In the genomic region with DNA sequence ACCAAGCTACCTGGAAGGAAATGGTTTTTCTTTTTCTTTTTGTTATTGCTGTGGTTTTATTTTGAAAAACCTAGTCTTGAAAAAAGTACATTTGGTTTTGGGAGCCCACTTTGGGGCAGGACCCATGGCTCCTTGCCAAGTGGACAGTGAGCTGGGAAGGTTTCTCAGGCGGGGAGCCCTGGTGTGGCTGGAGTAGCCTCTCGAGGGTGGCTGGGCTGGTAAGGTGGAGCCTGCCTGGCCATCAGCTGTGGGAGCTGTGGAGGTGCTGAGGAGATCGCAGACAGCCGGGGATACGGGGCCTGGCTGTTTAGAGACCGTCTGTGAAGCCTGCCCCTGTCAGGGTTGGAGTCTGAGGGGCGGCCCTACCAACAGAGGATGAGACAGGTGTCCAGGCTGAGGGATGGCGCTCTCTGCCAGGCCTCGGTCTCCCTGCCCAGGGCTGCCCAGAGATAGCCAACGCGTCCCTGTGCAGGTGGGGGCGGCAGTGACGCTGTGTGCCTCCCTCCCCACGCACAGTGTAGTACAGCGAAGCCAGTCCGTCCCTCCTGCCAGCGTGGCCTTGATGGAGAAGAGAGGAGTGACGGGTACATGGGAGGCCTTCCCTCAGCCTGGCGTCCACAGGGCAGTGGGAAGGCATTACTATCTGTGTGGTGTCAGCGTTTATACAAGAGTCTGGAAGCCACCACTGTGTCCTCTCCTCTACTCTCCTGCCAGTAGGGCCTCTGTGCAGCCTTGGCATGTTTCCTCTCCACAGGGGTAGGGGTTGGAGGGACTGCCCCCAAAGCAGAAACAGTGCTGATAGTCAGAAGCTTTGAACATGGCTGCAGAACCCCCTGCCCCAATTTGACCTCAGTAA, we compare ENCODE assay signal across 19 cellular contexts. TPM values are rescaled to one million over a fixed set of nuclear protein-coding genes. Genes with fewer than 3 reads are reported as not detected.
DNase-seq lines count a peak whose midpoint lies in the region; ATAC-seq, FAIRE-seq and TF ChIP-seq lines count a peak whose summit lies in the region.
"Had no signal": no experiment of that assay in that cellular context is flagged by ENCODE, and none has a peak within 500 bp of the region (broad histone marks: within the 10 kb centered on the region; RNA-seq: fewer than 3 reads in every experiment).

No MANE protein-coding gene starts in this region.

- TF ChIP-seq POLR2A in HepG2 (IDR thresholded peaks at IDR 0.05; ENCODE audit: insufficient read depth in 1 of 2, low read depth in 2 of 2, low read length in 2 of 2), result no peak

- H3K9ac ChIP-seq in liver (ENCODE audit: low read depth in 1 of 2, low read length in 2 of 2) (no peak overlapping the region), HepG2 (ENCODE audit: insufficient read depth, low read depth, low read length) (no peak overlapping the region)
- H3K9ac ChIP-seq: KMS-11, neural progenitor cell had no signal

- H2AFZ ChIP-seq in HepG2 (ENCODE audit: low read length), result no peak overlapping the region
- H2AFZ ChIP-seq: neural progenitor cell had no signal

- CTCF ChIA-PET in HepG2 (lab: Yijun Ruan, JAX; ENCODE audit: low intra/inter-chr PET ratio, low total read pairs), result no interaction called here

- peaks cover 6% of the 10 kb centered on the region for H3K9me3 Mint-ChIP-seq in activated naive CD8-positive, alpha-beta T cell treated with anti-CD3 and anti-CD28 coated beads for 36 hours
- peaks cover 0 to 4% of the 10 kb centered on the region in 2 donors for H3K9me3 Mint-ChIP-seq in natural killer cell
- no peaks in the 10 kb centered on the region for H3K9me3 Mint-ChIP-seq in T-helper 2 cell treated with Interferon-gamma antibody and Interleukin-4, amounts not matched to agents 5 μg/mL and 100 μg/mL, for 36 hours
- H3K9me3 Mint-ChIP-seq: HFFc6, neural progenitor cell had no signal

- H3K27ac ChIP-seq in liver (ENCODE audit: low read depth in 1 of 2, low read length in 2 of 2), result peak overlapping the region; percentile 13 to 39
- no peak overlapping the region for H3K27ac ChIP-seq in HepG2 (ENCODE audit: extremely low read length, insufficient read depth, low read length)
- H3K27ac ChIP-seq: KMS-11, neural progenitor cell, right lobe of liver had no signal

- H3K36me3 ChIP-seq in liver (ENCODE audit: control insufficient read depth in 4 of 4, insufficient read depth in 3 of 4, low read depth in 1 of 4, low read length in 3 of 4) (no peaks in the 10 kb centered on the region), HepG2 (replicated peaks in 1 of 2; ENCODE audit: control insufficient read depth in 1 of 2, insufficient read depth in 2 of 2, low read length in 2 of 2) (no peaks in the 10 kb centered on the region; a peak in 2 of 5 replicates)
- H3K36me3 ChIP-seq: neural progenitor cell, right lobe of liver, transverse colon had no signal

- no peaks in the 10 kb centered on the region for H3K9me3 ChIP-seq in liver (ENCODE audit: control insufficient read depth in 4 of 4, low read length in 3 of 4)
- no peaks in the 10 kb centered on the region for H3K9me3 ChIP-seq in HepG2 (ENCODE audit: low read length)
- H3K9me3 ChIP-seq: right lobe of liver, transverse colon had no signal

- no peak for FAIRE-seq in HepG2 (lab: Jason Lieb, UNC)
- FAIRE-seq: astrocyte, G401.6 had no signal

- peaks cover 62% of the 10 kb centered on the region for H3K4me1 Mint-ChIP-seq in activated naive CD8-positive, alpha-beta T cell treated with anti-CD3 and anti-CD28 coated beads for 36 hours
- H3K4me1 Mint-ChIP-seq in natural killer cell, result peaks cover 76 to 95% of the 10 kb centered on the region in 2 donors
- peaks cover 7% of the 10 kb centered on the region for H3K4me1 Mint-ChIP-seq in T-helper 2 cell treated with Interferon-gamma antibody and Interleukin-4, amounts not matched to agents 5 μg/mL and 100 μg/mL, for 36 hours (ENCODE audit: low read depth)
- H3K4me1 Mint-ChIP-seq: neural progenitor cell had no signal

- in situ Hi-C loops in HepG2 (cut with HindIII; ENCODE audit: extremely low pct_ligation_motif_present, low pct_unique_long_range_greater_than_20kb), result no loop called here

- peaks cover 21% of the 10 kb centered on the region for H3K79me2 ChIP-seq in HepG2 (ENCODE audit: insufficient read depth, low read length)

- no peak overlapping the region for H3K4me2 ChIP-seq in HepG2 (ENCODE audit: low read depth, low read length)
- H3K4me2 ChIP-seq: KMS-11, neural progenitor cell had no signal

- TF ChIP-seq CTCF in liver (IDR thresholded peaks at IDR 0.05; ENCODE audit: low read depth, low read length, missing input control) (no peak), HepG2 (CRISPR knock-in tag; IDR thresholded peaks at IDR 0.05) (no peak), natural killer cell (IDR thresholded peaks at IDR 0.05) (no peak)

- H3K4me1 ChIP-seq in liver (ENCODE audit: control insufficient read depth in 4 of 4, insufficient read depth in 4 of 4, low read length in 3 of 4), result peaks cover 0 to 29% (median 13%) of the 10 kb centered on the region in 4 donors
- H3K4me1 ChIP-seq in HepG2 (ENCODE audit: insufficient read depth, low read length), result peaks cover 15% of the 10 kb centered on the region
- H3K4me1 ChIP-seq: neural progenitor cell had no signal

- intact Hi-C loops in HepG2 (cut with micrococcal nuclease; ENCODE audit: unreplicated experiment), result no loop called here
- intact Hi-C loops in natural killer cell (cut with micrococcal nuclease), result loop anchor here (5.0 kb wide), 1 partner anchor 57 kb away; no protein-coding TSS in a partner anchor
- intact Hi-C loops in posterior vena cava (cut with DNase I), result loop anchor here in 1 of 2 donors (10.0 kb wide), 1 partner anchor 65 kb away; no protein-coding TSS in a partner anchor

- H3K36me3 Mint-ChIP-seq in activated naive CD8-positive, alpha-beta T cell treated with anti-CD3 and anti-CD28 coated beads for 36 hours, result peaks cover 53% of the 10 kb centered on the region
- no peaks in the 10 kb centered on the region for H3K36me3 Mint-ChIP-seq in natural killer cell
- peaks cover 4% of the 10 kb centered on the region for H3K36me3 Mint-ChIP-seq in T-helper 2 cell treated with Interferon-gamma antibody and Interleukin-4, amounts not matched to agents 5 μg/mL and 100 μg/mL, for 36 hours (ENCODE audit: low read depth)
- H3K36me3 Mint-ChIP-seq: neural progenitor cell had no signal

- H4K20me1 ChIP-seq in HepG2 (ENCODE audit: insufficient read depth, low read length), result no peaks in the 10 kb centered on the region

- H3K4me3 ChIP-seq in liver (ENCODE audit: low read depth in 1 of 3, low read length in 3 of 3) (no peak overlapping the region), HepG2 (replicated peaks in 1 of 3; ENCODE audit: insufficient read depth in 1 of 3, low read depth in 2 of 3, low read length in 3 of 3) (no peak overlapping the region)
- H3K4me3 ChIP-seq: neural progenitor cell, right lobe of liver, transverse colon had no signal

- TF ChIP-seq EP300 in HepG2 (IDR thresholded peaks at IDR 0.05; ENCODE audit: low read depth in 2 of 2, low read length in 2 of 2) (no peak), HepG2 (CRISPR knock-in tag; IDR thresholded peaks at IDR 0.05; ENCODE audit: borderline replicate concordance) (no peak)

- peak overlapping the region; percentile 46 for H3K27ac Mint-ChIP-seq in activated naive CD8-positive, alpha-beta T cell treated with anti-CD3 and anti-CD28 coated beads for 36 hours
- H3K27ac Mint-ChIP-seq in natural killer cell, result peak overlapping the region; percentile 97 to 98
- no peak overlapping the region for H3K27ac Mint-ChIP-seq in T-helper 2 cell treated with Interferon-gamma antibody and Interleukin-4, amounts not matched to agents 5 μg/mL and 100 μg/mL, for 36 hours
- H3K27ac Mint-ChIP-seq: HFFc6, neural progenitor cell had no signal

- ATAC-seq in HepG2, result no peak; the same call in 2 of the 3 replicates
- ATAC-seq in natural killer cell, result peak; percentile 32 to 55 (median 54)

- H3K27me3 Mint-ChIP-seq in activated naive CD8-positive, alpha-beta T cell treated with anti-CD3 and anti-CD28 coated beads for 36 hours, result no peaks in the 10 kb centered on the region
- no peaks in the 10 kb centered on the region for H3K27me3 Mint-ChIP-seq in natural killer cell (ENCODE audit: low read depth in 2 of 2)
- H3K27me3 Mint-ChIP-seq in T-helper 2 cell treated with Interferon-gamma antibody and Interleukin-4, amounts not matched to agents 5 μg/mL and 100 μg/mL, for 36 hours (ENCODE audit: low read depth), result peaks cover 45% of the 10 kb centered on the region

- POLR2A ChIA-PET in HepG2 (lab: Yijun Ruan, JAX), result no interaction called here

- WGBS in liver, result 95% methylated on average over 20 of the region's 20 CpGs
- 95% methylated on average over 2 of the region's 20 CpGs for WGBS in HepG2 (ENCODE audit: low lambda C conversion rate)

- no peak for DNase-seq in HepG2 (ENCODE audit: low spot score)
- DNase-seq in activated naive CD8-positive, alpha-beta T cell treated with anti-CD3 and anti-CD28 coated beads for 36 hours, result no peak
- DNase-seq in natural killer cell, result no peak
- DNase-seq in NCI-H345 treated with DMSO at 0.1 percent for 48 hours (lab: John Stamatoyannopoulos, UW; ENCODE audit: unreplicated experiment), result no peak
- DNase-seq in T-helper 2 cell treated with Interferon-gamma antibody and Interleukin-4, amounts not matched to agents 5 μg/mL and 100 μg/mL, for 36 hours (ENCODE audit: low spot score), result no peak
- no peak for DNase-seq in NCI-H146 treated with DMSO at 0.1 percent for 48 hours (lab: John Stamatoyannopoulos, UW; ENCODE audit: unreplicated experiment)
- no peak for DNase-seq in posterior vena cava (ENCODE audit: low spot score)
- DNase-seq: activated T-cell treated with anti-CD3 and anti-CD28 coated beads, Interleukin-2, amount 50 U/mL, for 48 hours; cortex of kidney; HFFc6; NCI-H1417 treated with DMSO at 0.1 percent for 48 hours; right lobe of liver; Right ventricle myocardium superior; transverse colon had no signal

- BruUV-seq in HepG2 (replicated peaks; lab: Mats Ljungman, UMichigan), result no TSS peak

- H3K27me3 ChIP-seq in liver (ENCODE audit: control insufficient read depth in 4 of 4, insufficient read depth in 4 of 4, low read length in 3 of 4) (no peaks in the 10 kb centered on the region), HepG2 (ENCODE audit: control insufficient read depth in 1 of 2, insufficient read depth in 2 of 2, low read length in 2 of 2) (no peaks in the 10 kb centered on the region)
- H3K27me3 ChIP-seq: right lobe of liver, transverse colon had no signal

- no peak for TF ChIP-seq RAD21 in liver (IDR thresholded peaks at IDR 0.05)
- no peak for TF ChIP-seq RAD21 in HepG2 (CRISPR knock-in tag; IDR thresholded peaks at IDR 0.05)

- H3K4me3 Mint-ChIP-seq in activated naive CD8-positive, alpha-beta T cell treated with anti-CD3 and anti-CD28 coated beads for 36 hours, result no peak overlapping the region
- peak overlapping the region; percentile 85 for H3K4me3 Mint-ChIP-seq in natural killer cell
- H3K4me3 Mint-ChIP-seq in T-helper 2 cell treated with Interferon-gamma antibody and Interleukin-4, amounts not matched to agents 5 μg/mL and 100 μg/mL, for 36 hours, result no peak overlapping the region
- H3K4me3 Mint-ChIP-seq: HFFc6, neural progenitor cell had no signal

RNA-seq across cellular contexts. Expression of a gene that starts 5.9 kb away (rescaled TPM):
- total RNA-seq in liver, result 10 to 100 TPM in 1 of 2 donors, 1 to 10 TPM in 1; 6.8 to 15.6 TPM
- 10 to 100 TPM in 1 of 2 donors, 1 to 10 TPM in 1; 5.0 to 11.1 TPM for polyA plus RNA-seq in liver
- total RNA-seq in HepG2 (2016; rRNA removed; fragmentation: Illumina TruSeq; extraction: Trizol), result 2.3 and 2.9 TPM in 2 replicates
- 2.3 and 2.7 TPM in 2 replicates for total RNA-seq in HepG2 (2016; cell fraction: cytosol; rRNA removed; fragmentation: Illumina TruSeq; extraction: Trizol; ENCODE audit: low read depth)
- total RNA-seq in HepG2 (2016; cell fraction: insoluble cytoplasmic fraction; rRNA removed; fragmentation: Illumina TruSeq; extraction: Trizol), result 2.0 and 2.8 TPM in 2 replicates
- total RNA-seq in HepG2 (2016; cell fraction: membrane; rRNA removed; fragmentation: Illumina TruSeq; extraction: Trizol), result 4.4 and 4.7 TPM in 2 replicates
- total RNA-seq in HepG2 (2016; cell fraction: nucleus; rRNA removed; fragmentation: Illumina TruSeq; extraction: Trizol), result 5.1 and 7.2 TPM in 2 replicates
- polyA plus RNA-seq in HepG2 (2011; rRNA removed), result 3.5 and 3.6 TPM in 2 replicates
- polyA plus RNA-seq in HepG2 (2011; cell fraction: cytosol; rRNA removed), result 1.6 and 2.1 TPM in 2 replicates
- 7.0 TPM in 2 replicates for polyA plus RNA-seq in HepG2 (2011; cell fraction: nucleus; rRNA removed)
- polyA plus RNA-seq in HepG2 (2012), result 5.6 and 6.5 TPM in 2 replicates
- 6.3 and 6.8 TPM in 2 replicates for polyA plus RNA-seq in HepG2 (2016; cell fraction: cytosol; fragmentation: Illumina TruSeq; extraction: Trizol; ENCODE audit: low read depth)
- 7.0 and 10.5 TPM in 2 replicates for polyA plus RNA-seq in HepG2 (2016; cell fraction: insoluble cytoplasmic fraction; fragmentation: Illumina TruSeq; extraction: Trizol; ENCODE audit: low read depth)
- polyA plus RNA-seq in HepG2 (2016; cell fraction: membrane; fragmentation: Illumina TruSeq; extraction: Trizol; ENCODE audit: low read depth), result 9.8 and 10.5 TPM in 2 replicates
- polyA plus RNA-seq in HepG2 (2016; cell fraction: nucleus; fragmentation: Illumina TruSeq; extraction: Trizol; ENCODE audit: insufficient read depth, low read depth), result 11.7 and 11.9 TPM in 2 replicates
- 5.5 TPM in 1 of 2 replicates, not detected in the other for polyA minus RNA-seq in HepG2 (2011; rRNA and poly(A)+ RNA removed; ENCODE audit: low replicate concordance)
- 4.6 and 4.9 TPM in 2 replicates for polyA minus RNA-seq in HepG2 (2011; cell fraction: cytosol; rRNA and poly(A)+ RNA removed)
- 8.0 and 9.7 TPM in 2 replicates for polyA minus RNA-seq in HepG2 (2011; cell fraction: nucleus; rRNA and poly(A)+ RNA removed)
- total RNA-seq in activated naive CD8-positive, alpha-beta T cell treated with anti-CD3 and anti-CD28 coated beads for 36 hours, result 10 to 100 TPM; 59.2 to 59.6 TPM
- total RNA-seq in natural killer cell, result 100 to 1,000 TPM; 248 to 289 (median 282) TPM
- 10 to 100 TPM; 30.9 to 34.0 TPM for total RNA-seq in posterior vena cava

Comparison
In these comparisons a context has a peak if more than half of its experiments do, and no peak if none do; other contexts are left out.
1. RNA of a gene that starts 5.9 kb away (total RNA-seq): 248 to 289 TPM in natural killer cell; 59.2 to 59.6 TPM in activated naive CD8-positive, alpha-beta T cell treated with anti-CD3 and anti-CD28 coated beads for 36 hours, 30.9 to 34.0 TPM in posterior vena cava, 6.8 to 15.6 TPM in liver and 2.0 to 7.2 TPM in HepG2; every median in the first group is over 4 times any median in the second.